In genomic region chr19:40650749-40651305, GRCh38 we compare ENCODE assay signal across 1 cellular context.
TF ChIP-seq lines count a peak whose summit lies in the region.

No MANE protein-coding gene starts in this region.

TF ChIP-seq in K562, 482 proteins besides CTCF, POLR2A, EP300 and RAD21:
- no peak for TF ChIP-seq CBFA2T2 (conservative IDR thresholded peaks at IDR 0.05)
- no peak for TF ChIP-seq MXI1 (IDR thresholded peaks at IDR 0.05; ENCODE audit: low read depth, low read length)
- TF ChIP-seq BMI1 (IDR thresholded peaks at IDR 0.05; ENCODE audit: low read length): no peak
- TF ChIP-seq ZNF668 (CRISPR knock-in tag; IDR thresholded peaks at IDR 0.05): no peak
- no peak for TF ChIP-seq ZNF354B (CRISPR knock-in tag; IDR thresholded peaks at IDR 0.05)
- TF ChIP-seq SIN3A (IDR thresholded peaks at IDR 0.05; ENCODE audit: borderline replicate concordance in 2 of 2, control insufficient read depth in 1 of 2, low read depth in 2 of 2, low read length in 2 of 2): no peak
- no peak for TF ChIP-seq RREB1 (CRISPR knock-in tag; IDR thresholded peaks at IDR 0.05)
- TF ChIP-seq ATF6 (CRISPR knock-in tag; IDR thresholded peaks at IDR 0.05): no peak
- no peak for TF ChIP-seq TOE1 (IDR thresholded peaks at IDR 0.05; ENCODE audit: borderline replicate concordance)
- no peak for TF ChIP-seq TOE1 (CRISPR knock-in tag; IDR thresholded peaks at IDR 0.05; ENCODE audit: borderline replicate concordance, low read depth)
